Comparison of ENCODE assay signal across 21 cellular contexts in the genomic region with DNA sequence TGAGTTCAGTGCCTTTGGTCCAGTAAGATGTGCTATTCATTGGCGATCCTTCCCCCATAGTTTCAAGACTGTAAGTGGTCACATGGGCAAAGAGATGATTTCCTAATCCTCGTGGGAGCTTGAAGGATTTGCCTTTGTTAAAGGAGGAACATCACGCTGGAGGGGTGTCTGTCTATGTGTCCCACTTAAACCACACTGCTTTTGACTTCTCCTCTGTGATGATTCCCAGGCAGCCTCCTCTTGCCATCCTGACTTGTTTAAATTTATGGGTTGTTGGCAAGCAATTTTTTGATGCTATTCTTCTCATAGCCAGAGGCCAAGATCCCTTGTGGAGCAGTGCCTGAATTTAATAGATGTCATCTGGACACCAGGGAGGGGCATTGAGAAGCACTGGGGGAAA.
DNase-seq lines count a peak whose midpoint lies in the region; ATAC-seq and TF ChIP-seq lines count a peak whose summit lies in the region.
"Had no signal": no experiment of that assay in that cellular context is flagged by ENCODE, and none has a peak within 500 bp of the region (broad histone marks: within the 10 kb centered on the region; RNA-seq: fewer than 3 reads in every experiment).

No MANE protein-coding gene starts in this region.

- H3K4me1 ChIP-seq in A673 (ENCODE audit: insufficient read depth, low read length, poor library complexity, severe bottlenecking): peaks cover 22% of the 10 kb centered on the region
- peaks cover 24% of the 10 kb centered on the region for H3K4me1 ChIP-seq in osteoblast (ENCODE audit: insufficient read depth, low read length)
- H3K4me1 ChIP-seq: colonic mucosa had no signal

- no peak overlapping the region for H3K27ac Mint-ChIP-seq in activated CD8-positive, alpha-beta T cell treated with anti-CD3 and anti-CD28 coated beads, Interleukin-2, amount 10 ng/mL, durations not matched to agents 7 days and 5 days
- H3K27ac Mint-ChIP-seq: naive B cell had no signal

- H2AFZ ChIP-seq in osteoblast (ENCODE audit: low read length): no peak overlapping the region

- no TSS peak for BruUV-seq in A673 (replicated peaks; lab: Mats Ljungman, UMichigan)

- H3K4me1 Mint-ChIP-seq in activated CD8-positive, alpha-beta T cell treated with anti-CD3 and anti-CD28 coated beads, Interleukin-2, amount 10 ng/mL, durations not matched to agents 7 days and 5 days (ENCODE audit: low read depth): no peaks in the 10 kb centered on the region
- H3K4me1 Mint-ChIP-seq: naive B cell had no signal

- peaks cover 6% of the 10 kb centered on the region for H3K79me2 ChIP-seq in osteoblast (ENCODE audit: insufficient read depth, low read length)

- no peaks in the 10 kb centered on the region for H3K36me3 ChIP-seq in A673 (ENCODE audit: insufficient read depth, low read length, poor library complexity, severe bottlenecking)
- H3K36me3 ChIP-seq in osteoblast (ENCODE audit: insufficient read depth, low read length): no peaks in the 10 kb centered on the region
- H3K36me3 ChIP-seq: colonic mucosa, tibial nerve had no signal

- no peaks in the 10 kb centered on the region for H3K9me3 Mint-ChIP-seq in activated CD8-positive, alpha-beta T cell treated with anti-CD3 and anti-CD28 coated beads, Interleukin-2, amount 10 ng/mL, durations not matched to agents 7 days and 5 days (ENCODE audit: insufficient read depth)
- H3K9me3 Mint-ChIP-seq: naive B cell had no signal

- H3K4me2 ChIP-seq in osteoblast (ENCODE audit: insufficient read depth, low read length): peak overlapping the region; percentile 47
- H3K4me2 ChIP-seq: A549 had no signal

- H3K4me3 ChIP-seq in A673 (ENCODE audit: low read depth, low read length, poor library complexity, severe bottlenecking) (no peak overlapping the region), HFF-Myc (replicated peaks; ENCODE audit: low read depth, low read length) (0 out of 2 replicates have a peak overlapping the region, but pooled peaks have one; percentile 13), osteoblast (ENCODE audit: insufficient read depth, low read length) (no peak overlapping the region)
- H3K4me3 ChIP-seq: A549, colonic mucosa, GM12878, lung, SK-N-MC, tibial nerve had no signal

- no peak overlapping the region for H3K27ac ChIP-seq in A673 (ENCODE audit: low read depth, low read length, poor library complexity, severe bottlenecking)
- H3K27ac ChIP-seq in osteoblast (ENCODE audit: low read depth, low read length): peak overlapping the region; percentile 23
- H3K27ac ChIP-seq: colonic mucosa had no signal

- H3K9me3 ChIP-seq in A673 (ENCODE audit: low read depth, low read length, poor library complexity, severe bottlenecking) (no peaks in the 10 kb centered on the region), osteoblast (ENCODE audit: low read depth, low read length) (no peaks in the 10 kb centered on the region)
- H3K9me3 ChIP-seq: A549, colonic mucosa, tibial nerve had no signal

- DNase-seq in A673 (ENCODE audit: low spot score) (peak; percentile 28), HFF-Myc (ENCODE audit: extremely low read depth, low read depth) (no peak), ecto neural progenitor cell (ENCODE audit: low spot score) (peak; percentile 20), osteoblast (ENCODE audit: insufficient read length, low spot score, missing footprints) (peak; percentile 69), NK-92 (lab: John Stamatoyannopoulos, UW; ENCODE audit: unreplicated experiment) (no peak), hippocampal formation (lab: John Stamatoyannopoulos, UW) (no peak)
- DNase-seq in activated CD8-positive, alpha-beta T cell treated with anti-CD3 and anti-CD28 coated beads, Interleukin-2, amount 10 ng/mL, durations not matched to agents 7 days and 5 days: no peak
- DNase-seq: activated CD4-positive, alpha-beta T cell treated with anti-CD3 and anti-CD28 coated beads for 48 hours; activated naive CD4-positive, alpha-beta T cell; colonic mucosa; MM.1S; naive B cell; NCI-H2081; NCI-H526; stimulated activated CD4-positive, alpha-beta T cell treated with anti-CD3 and anti-CD28 coated beads, Interleukin-12 subunit alpha, Interleukin-12 subunit beta, amount 100 ng/mL, for 4 hours had no signal

- POLR2A ChIA-PET in A673 (lab: Charles Lee; ENCODE audit: low non-redundant PET): no interaction called here
- POLR2A ChIA-PET in activated CD8-positive, alpha-beta T cell treated with anti-CD3 and anti-CD28 coated beads, Interleukin-2, amount 10 ng/mL, durations not matched to agents 7 days and 5 days (lab: Charles Lee): no interaction called here

- intact Hi-C loops in A673 (cut with micrococcal nuclease; ENCODE audit: unreplicated experiment): no loop called here

- H3K27me3 ChIP-seq in A673 (replicated peaks; ENCODE audit: insufficient read depth, low read depth, low read length, poor library complexity) (no peaks in the 10 kb centered on the region), osteoblast (ENCODE audit: insufficient read depth, low read length) (no peaks in the 10 kb centered on the region)
- H3K27me3 ChIP-seq: colonic mucosa, tibial nerve had no signal

- H3K27me3 Mint-ChIP-seq in activated CD8-positive, alpha-beta T cell treated with anti-CD3 and anti-CD28 coated beads, Interleukin-2, amount 10 ng/mL, durations not matched to agents 7 days and 5 days (ENCODE audit: low read depth): peaks cover 8% of the 10 kb centered on the region
- H3K27me3 Mint-ChIP-seq: naive B cell had no signal

- no peak overlapping the region for H3K4me3 Mint-ChIP-seq in activated CD8-positive, alpha-beta T cell treated with anti-CD3 and anti-CD28 coated beads, Interleukin-2, amount 10 ng/mL, durations not matched to agents 7 days and 5 days
- H3K4me3 Mint-ChIP-seq: naive B cell had no signal

- no peak for ATAC-seq in activated CD8-positive, alpha-beta T cell treated with anti-CD3 and anti-CD28 coated beads, Interleukin-2, amount 10 ng/mL, durations not matched to agents 7 days and 5 days
- ATAC-seq in GM21825 (IDR thresholded peaks at IDR 0.05; ENCODE audit: unreplicated experiment): no peak
- ATAC-seq: A549, GM12878 had no signal

- CTCF ChIA-PET in A673 (lab: Charles Lee): no interaction called here
- CTCF ChIA-PET in activated CD8-positive, alpha-beta T cell treated with anti-CD3 and anti-CD28 coated beads, Interleukin-2, amount 10 ng/mL, durations not matched to agents 7 days and 5 days (lab: Charles Lee): no interaction called here

- TF ChIP-seq CTCF in A673 (conservative IDR thresholded peaks at IDR 0.05; ENCODE audit: low read depth, low read length) (no peak), HFF-Myc (IDR thresholded peaks at IDR 0.05; ENCODE audit: low read depth, low read length, missing control alignments) (no peak), osteoblast (IDR thresholded peaks at IDR 0.05; ENCODE audit: extremely low read depth, low read depth, low read length) (no peak)

- no peaks in the 10 kb centered on the region for H3K36me3 Mint-ChIP-seq in activated CD8-positive, alpha-beta T cell treated with anti-CD3 and anti-CD28 coated beads, Interleukin-2, amount 10 ng/mL, durations not matched to agents 7 days and 5 days (ENCODE audit: low read depth)
- H3K36me3 Mint-ChIP-seq: naive B cell had no signal

- H4K20me1 ChIP-seq in osteoblast (ENCODE audit: insufficient read depth, low read length): peaks cover 6% of the 10 kb centered on the region

Comparison
In these comparisons a context has a peak if more than half of its experiments do, and no peak if none do; other contexts are left out.
1. DNase-seq: peak in A673 (single experiment), ecto neural progenitor cell (single experiment) and osteoblast (single experiment); none in HFF-Myc (single experiment), NK-92 (single experiment), activated CD8-positive, alpha-beta T cell treated with anti-CD3 and anti-CD28 coated beads, Interleukin-2, amount 10 ng/mL, durations not matched to agents 7 days and 5 days (single experiment) and hippocampal formation (0 of 2).